ENCODE assay signal across 11 cellular contexts in genomic region chr4:188735082-188735481, GRCh38.
"Had no signal": no experiment of that assay in that cellular context is flagged by ENCODE, and none has a peak within 500 bp of the region (broad histone marks: within the 10 kb centered on the region; RNA-seq: fewer than 3 reads in every experiment).

No MANE protein-coding gene starts in this region.

- H3K36me3 ChIP-seq: HAP-1 had no signal

- H2AFZ ChIP-seq: GM23248, GM23338 had no signal

- H3K4me1 Mint-ChIP-seq: GM23338, H9 had no signal

- FAIRE-seq: H1, H54 had no signal

- H3K27ac Mint-ChIP-seq: GM23338, H9, HFFc6 had no signal

- DNase-seq: GM23248, GOT3, H7, H9, HCEC 1CT, HFFc6 had no signal

- H3K4me3 Mint-ChIP-seq: GM23338, H9, HFFc6 had no signal

- H3K27ac ChIP-seq: GM23248 had no signal

- H3K4me3 ChIP-seq: GM23248, GM23338, HAP-1 had no signal

- H3K9ac ChIP-seq: GM23248 had no signal

- H3K9me3 ChIP-seq: HAP-1 had no signal

- ATAC-seq: GM23338, HCT116 had no signal

- H3K4me1 ChIP-seq: HAP-1 had no signal

- H3K4me2 ChIP-seq: GM23338 had no signal
